In the genomic region with DNA sequence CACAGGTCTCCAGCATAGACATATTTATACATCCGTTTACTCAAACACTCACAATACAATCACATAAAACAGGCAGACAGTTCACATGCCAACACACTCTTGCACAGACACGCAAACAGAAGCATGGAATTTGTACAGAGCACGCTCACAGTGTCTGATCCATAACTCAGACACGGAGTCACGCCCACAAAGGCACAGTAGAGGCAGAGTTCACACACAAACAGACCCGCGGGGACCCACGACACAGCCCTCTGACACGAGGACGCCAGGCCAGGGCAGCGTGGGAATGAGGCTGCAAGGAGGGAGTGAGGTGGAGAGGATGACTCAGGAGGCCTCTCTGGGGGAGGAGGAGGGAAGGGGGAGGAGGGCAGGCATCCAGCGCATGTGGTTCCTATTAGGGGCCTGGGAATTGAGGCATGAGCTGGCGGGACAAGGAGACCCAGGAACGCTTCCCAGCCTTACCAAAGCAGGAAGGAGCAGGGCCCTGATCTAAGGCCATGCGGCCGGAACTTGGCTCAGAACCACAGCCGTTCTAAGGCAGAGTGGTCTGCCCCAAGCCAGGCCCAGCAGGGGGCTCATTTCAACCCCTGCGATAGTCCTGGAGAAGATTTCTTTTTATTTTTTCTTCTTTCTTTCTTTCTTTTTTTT, we compare ENCODE assay signal across 10 cellular contexts. TPM values are rescaled to one million over a fixed set of nuclear protein-coding genes. Genes with fewer than 3 reads are reported as not detected.
DNase-seq lines count a peak whose midpoint lies in the region; ATAC-seq, FAIRE-seq and TF ChIP-seq lines count a peak whose summit lies in the region.
"Had no signal": no experiment of that assay in that cellular context is flagged by ENCODE, and none has a peak within 500 bp of the region (broad histone marks: within the 10 kb centered on the region; RNA-seq: fewer than 3 reads in every experiment).

No MANE protein-coding gene starts in this region.

- no peaks in the 10 kb centered on the region for H3K9me3 ChIP-seq in RWPE2 (ENCODE audit: severe bottlenecking)

- H3K27me3 Mint-ChIP-seq in nephron progenitor cell (ENCODE audit: low read depth, poor library complexity) (peaks cover 25% of the 10 kb centered on the region), natural killer cell (ENCODE audit: low read depth in 2 of 2) (peaks cover 6 to 15% of the 10 kb centered on the region in 2 donors)

- no peaks in the 10 kb centered on the region for H3K4me1 ChIP-seq in RWPE2 (ENCODE audit: insufficient read depth, poor library complexity, severe bottlenecking)

- TF ChIP-seq CTCF in AG09319 (IDR thresholded peaks at IDR 0.05; ENCODE audit: low read depth, low read length) (peak; percentile 26), RWPE2 (IDR thresholded peaks at IDR 0.05; ENCODE audit: poor library complexity, severe bottlenecking) (no peak), fibroblast of mammary gland (conservative IDR thresholded peaks at IDR 0.05; ENCODE audit: control insufficient read depth, insufficient read depth, low read depth, low read length) (peak; percentile 34), nephron progenitor cell (IDR thresholded peaks at IDR 0.05) (no peak), natural killer cell (IDR thresholded peaks at IDR 0.05) (no peak)

- peak overlapping the region; percentile 85 for H3K27ac Mint-ChIP-seq in nephron progenitor cell
- no peak overlapping the region for H3K27ac Mint-ChIP-seq in natural killer cell

- H3K4me3 ChIP-seq in RWPE2 (ENCODE audit: severe bottlenecking): no peak overlapping the region
- H3K4me3 ChIP-seq in fibroblast of mammary gland (ENCODE audit: control insufficient read depth, low read depth, low read length): no peak overlapping the region

- ATAC-seq in RWPE2 (ENCODE audit: low read depth) (peak; percentile 77), natural killer cell (no peak)

- H3K4me1 Mint-ChIP-seq in nephron progenitor cell (peaks cover 27% of the 10 kb centered on the region), natural killer cell (no peaks in the 10 kb centered on the region)

- FAIRE-seq in GM12891 (lab: Jason Lieb, UNC): no peak

- no peak for TF ChIP-seq POLR2A in GM12891 (IDR thresholded peaks at IDR 0.05; ENCODE audit: low read depth, low read length)

- H3K9me3 Mint-ChIP-seq in nephron progenitor cell: peaks cover 20% of the 10 kb centered on the region
- no peaks in the 10 kb centered on the region for H3K9me3 Mint-ChIP-seq in natural killer cell

- H3K27ac ChIP-seq in RWPE2 (ENCODE audit: poor library complexity, severe bottlenecking): no peak overlapping the region

- intact Hi-C loops in natural killer cell (cut with micrococcal nuclease): no loop called here

- peak overlapping the region; percentile 4 for H3K4me3 Mint-ChIP-seq in nephron progenitor cell
- H3K4me3 Mint-ChIP-seq in natural killer cell: no peak overlapping the region

- H3K36me3 Mint-ChIP-seq in nephron progenitor cell (ENCODE audit: low read depth): no peaks in the 10 kb centered on the region
- H3K36me3 Mint-ChIP-seq in natural killer cell: no peaks in the 10 kb centered on the region

- no peaks in the 10 kb centered on the region for H3K36me3 ChIP-seq in RWPE2 (ENCODE audit: low read depth)

- H3K27me3 ChIP-seq in RWPE2 (ENCODE audit: insufficient read depth, poor library complexity, severe bottlenecking): no peaks in the 10 kb centered on the region

- DNase-seq in AG09319 (ENCODE audit: extremely low read depth, low read depth) (peak; percentile 98), RWPE2 (ENCODE audit: low spot score) (no peak), fibroblast of mammary gland (ENCODE audit: low read depth) (peak; percentile 100), nephron progenitor cell (peak; percentile 56), GM12891 (ENCODE audit: insufficient read length, low spot score) (no peak), T-helper 2 cell (no peak), natural killer cell (no peak)
- DNase-seq in activated naive CD4-positive, alpha-beta T cell treated with Interleukin-2 at 50 U/mL for 16 hours: no peak
- DNase-seq: DND-41, NCI-H1694 had no signal

TF ChIP-seq in GM12891, 5 proteins besides CTCF, POLR2A, EP300 and RAD21:
- TF ChIP-seq SPI1 (IDR thresholded peaks at IDR 0.05; ENCODE audit: low read depth, low read length): no peak
- TF ChIP-seq PAX5 (IDR thresholded peaks at IDR 0.05; ENCODE audit: insufficient read depth, low read length, severe bottlenecking): no peak
- TF ChIP-seq POU2F2 (IDR thresholded peaks at IDR 0.05; ENCODE audit: low read depth, low read length): no peak
- no peak for TF ChIP-seq POLR2AphosphoS5 (IDR thresholded peaks at IDR 0.05; ENCODE audit: low read depth, low read length)
- TF ChIP-seq TAF1 (IDR thresholded peaks at IDR 0.05; ENCODE audit: low read depth, low read length): no peak

RNA-seq across cellular contexts. Expression of gene OLFM2, which starts 9.1 kb away (rescaled TPM):
- polyA plus RNA-seq in GM12891 (2012; ENCODE audit: low read depth, missing spikeins): 0.21 TPM
- total RNA-seq in natural killer cell: 1 to 10 TPM; 1.5 to 3.3 (median 2.0) TPM

Comparison
In these comparisons a context has a peak if more than half of its experiments do, and no peak if none do; other contexts are left out.
1. DNase-seq: peak in AG09319 (single experiment), fibroblast of mammary gland (single experiment) and nephron progenitor cell (single experiment); none in RWPE2 (single experiment), GM12891 (single experiment), T-helper 2 cell (0 of 5), activated naive CD4-positive, alpha-beta T cell treated with Interleukin-2 at 50 U/mL for 16 hours (single experiment) and natural killer cell (single experiment).
2. CTCF ChIP-seq: peak in AG09319 (single experiment) and fibroblast of mammary gland (single experiment); none in RWPE2 (single experiment), nephron progenitor cell (single experiment) and natural killer cell (single experiment).